ENCODE assay signal across 27 cellular contexts in the genomic region with DNA sequence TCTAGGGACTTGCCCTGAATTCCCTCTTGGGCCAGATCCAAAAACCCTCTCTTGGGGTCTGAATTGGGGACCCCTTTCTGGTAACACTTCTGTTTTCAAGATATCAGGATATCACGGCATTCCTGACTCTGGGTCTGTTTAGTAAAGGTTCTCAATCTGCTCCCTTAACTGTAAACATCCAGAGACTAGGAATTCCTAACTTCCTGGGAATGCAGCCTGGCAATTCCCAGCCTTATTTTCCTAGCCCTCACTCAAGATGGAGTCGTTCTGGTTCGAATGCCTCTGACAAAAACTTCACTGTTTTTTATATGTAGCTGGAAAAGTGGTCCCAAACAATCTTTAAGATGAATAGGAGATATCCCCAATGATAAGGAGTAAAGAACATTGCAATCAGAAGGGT.
DNase-seq lines count a peak whose midpoint lies in the region; ATAC-seq, FAIRE-seq and TF ChIP-seq lines count a peak whose summit lies in the region.
"Had no signal": no experiment of that assay in that cellular context is flagged by ENCODE, and none has a peak within 500 bp of the region (broad histone marks: within the 10 kb centered on the region; RNA-seq: fewer than 3 reads in every experiment).

No MANE protein-coding gene starts in this region.

- no peak overlapping the region for H2BK120ac ChIP-seq in H1 (replicated peaks; ENCODE audit: low read depth, low read length)

- no peak overlapping the region for H3K27ac Mint-ChIP-seq in GM23338
- H3K27ac Mint-ChIP-seq: CD14-positive monocyte; CD4-positive, alpha-beta memory T cell; CD4-positive, CD25-positive, alpha-beta regulatory T cell; CD8-positive, alpha-beta memory T cell had no signal

- no peak overlapping the region for H2BK15ac ChIP-seq in H1 (ENCODE audit: low read length)

- H3F3A ChIP-seq in GM23338 (replicated peaks; ENCODE audit: low read depth) = no peaks in the 10 kb centered on the region

- no peak overlapping the region for H3K4ac ChIP-seq in H1 (replicated peaks; ENCODE audit: insufficient read length, low read depth, low read length)

- TF ChIP-seq RAD21 in H1 (IDR thresholded peaks at IDR 0.05 in 1 of 2, conservative IDR thresholded peaks at IDR 0.05 in 1 of 2; ENCODE audit: low read depth in 2 of 2, low read length in 2 of 2) = no peak

- TF ChIP-seq CTCF in GM23338 (conservative IDR thresholded peaks at IDR 0.05; ENCODE audit: low read depth in 2 of 2) (no peak), H1 (IDR thresholded peaks at IDR 0.05; ENCODE audit: control extremely low read depth in 1 of 3, insufficient read depth in 1 of 3, low read depth in 1 of 3, low read length in 3 of 3) (no peak)

- H3K4me3 ChIP-seq in GM23338 (no peak overlapping the region), H1 (ENCODE audit: extremely low read depth in 1 of 4, insufficient read depth in 2 of 4, low read depth in 3 of 4, low read length in 4 of 4) (no peak overlapping the region), mesodermal cell (ENCODE audit: extremely low read depth, insufficient read depth, low read length, poor library complexity, severe bottlenecking) (no peak overlapping the region), H7 (ENCODE audit: insufficient read depth, low read depth, low read length) (no peak overlapping the region)
- H3K4me3 ChIP-seq: BLaER1 had no signal

- ATAC-seq in GM23338 = no peak

- no peaks in the 10 kb centered on the region for H3K23me2 ChIP-seq in H1 (ENCODE audit: low read depth, low read length)

- H2AK5ac ChIP-seq in H1 (ENCODE audit: low read depth, low read length) = no peak overlapping the region

- no peak overlapping the region for H3K56ac ChIP-seq in H1 (replicated peaks; ENCODE audit: insufficient read length, low read depth, low read length)

- H2AFZ ChIP-seq in GM23338 (peak overlapping the region; percentile 48; the same call in 1 of the 2 replicates), H1 (ENCODE audit: low read length) (0 out of 2 replicates have a peak overlapping the region, but pooled peaks have one; percentile 77)

- H4K91ac ChIP-seq in H1 (replicated peaks; ENCODE audit: insufficient read length, low read length) = no peak overlapping the region

- no peak for TF ChIP-seq EP300 in H1 (IDR thresholded peaks at IDR 0.05; ENCODE audit: borderline replicate concordance in 1 of 2, low read depth in 2 of 2, low read length in 2 of 2)

- H3K27me3 Mint-ChIP-seq in GM23338 (ENCODE audit: insufficient read depth, low read depth, poor library complexity) = no peaks in the 10 kb centered on the region

- H4K5ac ChIP-seq in H1 (ENCODE audit: insufficient read length, low read depth, low read length) = no peak overlapping the region

- H3K36me3 Mint-ChIP-seq in GM23338 (ENCODE audit: low read depth) = no peaks in the 10 kb centered on the region
- H3K36me3 Mint-ChIP-seq: CD14-positive monocyte; CD4-positive, alpha-beta memory T cell; CD4-positive, CD25-positive, alpha-beta regulatory T cell; CD8-positive, alpha-beta memory T cell had no signal

- H2BK20ac ChIP-seq in H1 (ENCODE audit: low read length) = no peak overlapping the region

- CTCF ChIA-PET in H1 (lab: Charles Lee; ENCODE audit: partially characterized antibody) = interaction anchor here (0.9 kb wide), 1 partner anchor 67 kb away, joined by 3 read pairs; no protein-coding TSS in a partner anchor

- 84% methylated on average over 3 of the region's 3 CpGs; no CpG with 5 or more reads in 1 of the 2 experiments for WGBS in H1 (ENCODE audit: extremely low coverage in 1 of 2, insufficient coverage in 1 of 2, insufficient read length in 1 of 2, insufficient replicate concordance in 2 of 2, low coverage in 1 of 2, low lambda C conversion rate in 2 of 2, missing lambda C conversion rate in 1 of 2), 2 experiments
- 29 to 50% methylated on average over 1 of the region's 3 CpGs for WGBS in mesodermal cell (ENCODE audit: insufficient coverage in 2 of 2), 2 experiments

- no peaks in the 10 kb centered on the region for H3K79me1 ChIP-seq in H1 (ENCODE audit: low read depth, low read length)

- H2BK12ac ChIP-seq in H1 (ENCODE audit: low read depth, low read length) = no peak overlapping the region

- H3K79me2 ChIP-seq in GM23338 (replicated peaks; ENCODE audit: insufficient read depth) (no peaks in the 10 kb centered on the region), H1 (ENCODE audit: control insufficient read depth in 1 of 2, insufficient read depth in 2 of 2, low read length in 2 of 2) (no peaks in the 10 kb centered on the region)

- H3K9me2 ChIP-seq in GM23338 (ENCODE audit: insufficient read depth) = 0 out of 2 replicates have a peak, but pooled peaks cover 9% of the 10 kb centered on the region

- no peak overlapping the region for H3K27ac ChIP-seq in GM23338 (ENCODE audit: low read depth)
- H3K27ac ChIP-seq in H1 (ENCODE audit: low read depth, low read length) = no peak overlapping the region
- H3K27ac ChIP-seq in mesodermal cell (ENCODE audit: low read depth, low read length, severe bottlenecking) = peak overlapping the region; percentile 73
- H3K27ac ChIP-seq: BLaER1 had no signal

- no peak overlapping the region for H4K8ac ChIP-seq in H1 (ENCODE audit: extremely low read depth, insufficient read depth, low read length)

- H3K4me1 ChIP-seq in GM23338 (ENCODE audit: insufficient read depth) (peaks cover 9% of the 10 kb centered on the region; the same call in 1 of the 2 replicates), H1 (replicated peaks in 1 of 4; ENCODE audit: control insufficient read depth in 3 of 4, insufficient read depth in 4 of 4, low read length in 3 of 4) (0 out of 7 replicates have a peak, but pooled peaks cover 0 to under 1% (median 0%) of the 10 kb centered on the region in 4 experiments), mesodermal cell (ENCODE audit: control insufficient read depth, insufficient read depth, low read length, poor library complexity, severe bottlenecking) (peaks cover 11% of the 10 kb centered on the region)
- H3K4me1 ChIP-seq: BE2C had no signal

- H3K27me3 ChIP-seq in GM23338 (ENCODE audit: insufficient read depth) (no peaks in the 10 kb centered on the region), H1 (replicated peaks in 1 of 4; ENCODE audit: control insufficient read depth in 3 of 4, extremely low read depth in 1 of 4, insufficient read depth in 3 of 4, low read length in 3 of 4) (no peaks in the 10 kb centered on the region), H7 (ENCODE audit: control insufficient read depth, insufficient read depth, low read length) (no peaks in the 10 kb centered on the region)
- H3K27me3 ChIP-seq: BE2C, BLaER1 had no signal

- POLR2A ChIA-PET in H1 (lab: Charles Lee; ENCODE audit: partially characterized antibody) = no interaction called here

- H2BK5ac ChIP-seq in H1 (ENCODE audit: low read depth, low read length) = no peak overlapping the region

- TF ChIP-seq POLR2A in H1 (IDR thresholded peaks at IDR 0.05; ENCODE audit: control extremely low read depth in 1 of 2, low read depth in 2 of 2, low read length in 2 of 2) = no peak

- H3K36me3 ChIP-seq in GM23338 (ENCODE audit: insufficient read depth) = no peaks in the 10 kb centered on the region
- no peaks in the 10 kb centered on the region for H3K36me3 ChIP-seq in H1 (ENCODE audit: control insufficient read depth in 2 of 4, insufficient read depth in 4 of 4, low read length in 3 of 4)
- no peaks in the 10 kb centered on the region for H3K36me3 ChIP-seq in mesodermal cell (ENCODE audit: control insufficient read depth, insufficient read depth, low read length)
- no peaks in the 10 kb centered on the region for H3K36me3 ChIP-seq in H7 (replicated peaks; ENCODE audit: control insufficient read depth, insufficient read depth, low read length)
- H3K36me3 ChIP-seq: BE2C, BLaER1 had no signal

- H3K14ac ChIP-seq in H1 (ENCODE audit: insufficient read length) = no peak overlapping the region

- FAIRE-seq in H1 (lab: Jason Lieb, UNC) = no peak
- FAIRE-seq: A204.1, G401.6, GM12891, GM19239 had no signal

- no peak overlapping the region for H3K23ac ChIP-seq in H1 (ENCODE audit: insufficient read length)

- H3K9me3 Mint-ChIP-seq in GM23338 = no peaks in the 10 kb centered on the region
- H3K9me3 Mint-ChIP-seq: CD8-positive, alpha-beta memory T cell had no signal

- H3K4me3 Mint-ChIP-seq in GM23338 = no peak overlapping the region
- H3K4me3 Mint-ChIP-seq: CD14-positive monocyte; CD4-positive, alpha-beta memory T cell; CD4-positive, CD25-positive, alpha-beta regulatory T cell; CD8-positive, alpha-beta memory T cell had no signal

- H3K18ac ChIP-seq in H1 (ENCODE audit: extremely low read depth, low read length) = no peak overlapping the region

- peaks cover 5% of the 10 kb centered on the region; the same call in 2 of the 3 replicates for H3K4me1 Mint-ChIP-seq in GM23338
- H3K4me1 Mint-ChIP-seq: CD14-positive monocyte had no signal

- H3K9me3 ChIP-seq in H1 (ENCODE audit: insufficient read depth in 2 of 2, low read depth in 1 of 2, low read length in 1 of 2) = no peaks in the 10 kb centered on the region
- H3K9me3 ChIP-seq in mesodermal cell (ENCODE audit: control insufficient read depth, low read length) = no peaks in the 10 kb centered on the region
- H3K9me3 ChIP-seq: BE2C, BLaER1 had no signal

- no peak overlapping the region for H3K9ac ChIP-seq in H1 (replicated peaks in 1 of 4; ENCODE audit: extremely low read depth in 1 of 4, low read depth in 3 of 4, low read length in 3 of 4)
- H3K9ac ChIP-seq: BLaER1 had no signal

- peak; percentile 26 for DNase-seq in GM23338 (ENCODE audit: low spot score)
- DNase-seq in H1 (ENCODE audit: low read depth in 1 of 2, low spot score in 2 of 2) = no peak
- no peak for DNase-seq in H7
- DNase-seq in activated naive CD4-positive, alpha-beta T cell treated with Interleukin-2 at 50 U/mL for 16 hours = no peak
- no peak for DNase-seq in SKM-1 treated with dmso at 0.1 percent for 144 hours (lab: John Stamatoyannopoulos, UW; ENCODE audit: unreplicated experiment)
- DNase-seq: 8988T; ACHN; BE2C; C1 segment of cervical spinal cord; CD4-positive, alpha-beta memory T cell; CD4-positive, CD25-positive, alpha-beta regulatory T cell; CD8-positive, alpha-beta memory T cell; COR-L47; DMS 273 treated with DMSO at 0.1 percent for 48 hours; DMS153; DMS53; DMS79; DND-41; EL; GF-D8 had no signal

- H3K4me2 ChIP-seq in GM23338 (no peak overlapping the region), H1 (ENCODE audit: insufficient read depth in 1 of 2, low read depth in 2 of 2, low read length in 2 of 2) (no peak overlapping the region)
- H3K4me2 ChIP-seq: BLaER1 had no signal

- no peaks in the 10 kb centered on the region for H4K20me1 ChIP-seq in GM23338 (replicated peaks; ENCODE audit: insufficient read depth)
- no peaks in the 10 kb centered on the region for H4K20me1 ChIP-seq in H1 (replicated peaks in 1 of 2; ENCODE audit: control insufficient read depth in 1 of 2, insufficient read depth in 2 of 2, low read length in 2 of 2)
- H4K20me1 ChIP-seq: BLaER1 had no signal

TF ChIP-seq in GM23338, 12 proteins besides CTCF, POLR2A, EP300 and RAD21:
- TF ChIP-seq NANOG (IDR thresholded peaks at IDR 0.05; ENCODE audit: borderline replicate concordance) (no peak), STAT1 (IDR thresholded peaks at IDR 0.05; ENCODE audit: unreplicated experiment) (no peak), POLR2AphosphoS5 (IDR thresholded peaks at IDR 0.05; ENCODE audit: low read depth) (no peak)

TF ChIP-seq in H1, 55 proteins besides CTCF, POLR2A, EP300 and RAD21:
- 0 out of 2 replicates have a peak, but pooled peaks have one; percentile 21 for TF ChIP-seq TEAD4 (IDR thresholded peaks at IDR 0.05; ENCODE audit: low read depth, low read length)
- no peak for TF ChIP-seq SAP30 (IDR thresholded peaks at IDR 0.05; ENCODE audit: insufficient read depth, insufficient replicate concordance, low read length)
